8 cellular contexts compared by ENCODE assay signal in the genomic region with DNA sequence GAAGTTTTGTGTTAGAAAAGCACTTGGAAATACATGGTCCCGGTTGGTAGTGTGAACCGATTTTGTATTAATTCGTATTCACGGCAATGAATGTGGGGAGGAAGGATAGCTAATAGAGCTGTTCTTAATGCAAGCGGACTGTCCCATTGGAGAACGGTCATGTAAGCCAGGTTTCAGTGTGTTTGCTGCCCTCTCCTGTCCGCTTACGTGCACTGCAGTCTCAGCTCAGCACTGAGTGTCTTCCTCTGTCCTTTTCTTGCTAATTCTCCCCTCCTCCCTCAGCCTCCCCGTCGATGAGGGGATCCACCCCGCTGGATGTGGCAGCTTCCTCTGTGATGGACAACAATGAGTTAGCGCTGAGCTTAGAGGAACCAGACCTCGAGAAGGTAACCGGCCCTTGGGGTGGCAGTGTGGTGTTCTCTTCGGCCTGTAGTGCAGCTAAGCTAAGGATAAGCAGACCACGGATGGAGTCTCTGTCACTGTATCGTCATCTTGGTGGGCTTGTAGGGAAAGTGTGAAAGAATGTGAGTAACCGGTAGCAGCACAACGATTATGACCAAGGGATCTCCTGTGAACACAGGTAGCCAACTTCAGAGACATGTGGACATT.
DNase-seq lines count a peak whose midpoint lies in the region; ATAC-seq and TF ChIP-seq lines count a peak whose summit lies in the region.

No MANE protein-coding gene starts in this region.

- H3K79me1 ChIP-seq in mesendoderm (ENCODE audit: low read length): no peaks in the 10 kb centered on the region

- no peaks in the 10 kb centered on the region for H3K4me1 Mint-ChIP-seq in activated CD8-positive, alpha-beta T cell treated with anti-CD3 and anti-CD28 coated beads for 36 hours (ENCODE audit: low read depth)
- peaks cover 0 to 3% of the 10 kb centered on the region in 2 donors for H3K4me1 Mint-ChIP-seq in effector memory CD8-positive, alpha-beta T cell (ENCODE audit: low read depth in 2 of 2)

- H2BK120ac ChIP-seq in mesendoderm (ENCODE audit: low read depth, low read length): no peak overlapping the region

- intact Hi-C loops in activated CD8-positive, alpha-beta T cell treated with anti-CD3 and anti-CD28 coated beads for 36 hours (cut with micrococcal nuclease): loop anchor here (5.0 kb wide), 1 partner anchor 393 kb away; no protein-coding TSS in a partner anchor

- H3K36me3 Mint-ChIP-seq in activated CD8-positive, alpha-beta T cell treated with anti-CD3 and anti-CD28 coated beads for 36 hours (ENCODE audit: low read depth): no peaks in the 10 kb centered on the region
- H3K36me3 Mint-ChIP-seq in effector memory CD8-positive, alpha-beta T cell (ENCODE audit: insufficient read depth): peaks cover 3% of the 10 kb centered on the region

- H3K4me3 Mint-ChIP-seq in activated CD8-positive, alpha-beta T cell treated with anti-CD3 and anti-CD28 coated beads for 36 hours: no peak overlapping the region
- H3K4me3 Mint-ChIP-seq in effector memory CD8-positive, alpha-beta T cell: no peak overlapping the region

- H4K5ac ChIP-seq in mesendoderm (ENCODE audit: low read length): no peak overlapping the region

- no peak overlapping the region for H3K23ac ChIP-seq in mesendoderm (ENCODE audit: low read length)

- H3K56ac ChIP-seq in mesendoderm (ENCODE audit: low read length): peak overlapping the region; percentile 51

- no peak overlapping the region for H3K4ac ChIP-seq in mesendoderm (ENCODE audit: low read depth, low read length)

- no CpG with 5 or more reads among the region's 19 CpGs for WGBS in mesendoderm (ENCODE audit: extremely low coverage, insufficient coverage, low lambda C conversion rate)

- H3K27ac ChIP-seq in mesendoderm (ENCODE audit: low read depth, low read length): no peak overlapping the region

- POLR2A ChIA-PET in activated CD8-positive, alpha-beta T cell treated with anti-CD3 and anti-CD28 coated beads for 36 hours (lab: Charles Lee): interaction anchor here (1.4 kb wide), 1 partner anchor 159 kb away, joined by 3 read pairs; no protein-coding TSS in a partner anchor

- CTCF ChIA-PET in activated CD8-positive, alpha-beta T cell treated with anti-CD3 and anti-CD28 coated beads for 36 hours (lab: Charles Lee): interaction anchor here (0.6 to 2.8 kb wide), 43 partner anchors 8 to 1038 kb away, joined by 3 to 49 read pairs (median 5); no protein-coding TSS in a partner anchor

- no peak overlapping the region for H3K4me2 ChIP-seq in mesendoderm (ENCODE audit: low read length)

- TF ChIP-seq CTCF in GM12865 (IDR thresholded peaks at IDR 0.05; ENCODE audit: insufficient read depth, low read depth, low read length, missing control alignments): peak; percentile 94
- TF ChIP-seq CTCF in activated CD8-positive, alpha-beta T cell treated with anti-CD3 and anti-CD28 coated beads for 36 hours (IDR thresholded peaks at IDR 0.05): peak; percentile 90

- H3K27me3 ChIP-seq in mesendoderm (ENCODE audit: insufficient read depth, low read length, poor library complexity): no peaks in the 10 kb centered on the region

- H3K4me3 ChIP-seq in GM12865 (ENCODE audit: low read depth, low read length) (no peak overlapping the region), mesendoderm (ENCODE audit: low read length) (no peak overlapping the region)

- peaks cover 2% of the 10 kb centered on the region for H3K27me3 Mint-ChIP-seq in activated CD8-positive, alpha-beta T cell treated with anti-CD3 and anti-CD28 coated beads for 36 hours
- peaks cover 25 to 45% of the 10 kb centered on the region in 2 donors for H3K27me3 Mint-ChIP-seq in effector memory CD8-positive, alpha-beta T cell

- no peak overlapping the region for H4K8ac ChIP-seq in mesendoderm (ENCODE audit: low read depth, low read length)

- no peaks in the 10 kb centered on the region for H3K9me3 Mint-ChIP-seq in activated CD8-positive, alpha-beta T cell treated with anti-CD3 and anti-CD28 coated beads for 36 hours
- H3K9me3 Mint-ChIP-seq in effector memory CD8-positive, alpha-beta T cell: no peaks in the 10 kb centered on the region

- H3K18ac ChIP-seq in mesendoderm (ENCODE audit: low read length): no peak overlapping the region

- H3K27ac Mint-ChIP-seq in activated CD8-positive, alpha-beta T cell treated with anti-CD3 and anti-CD28 coated beads for 36 hours: no peak overlapping the region
- no peak overlapping the region for H3K27ac Mint-ChIP-seq in effector memory CD8-positive, alpha-beta T cell

- ATAC-seq in HG02884 (IDR thresholded peaks at IDR 0.05; ENCODE audit: unreplicated experiment): peak; percentile 47
- ATAC-seq in activated CD8-positive, alpha-beta T cell treated with anti-CD3 and anti-CD28 coated beads for 36 hours: peak; percentile 80
- ATAC-seq in effector memory CD8-positive, alpha-beta T cell (replicated peaks): peak; percentile 64
- ATAC-seq in GM19324 (IDR thresholded peaks at IDR 0.05; ENCODE audit: low FRiP score, unreplicated experiment): no peak

- no peak overlapping the region for H2BK5ac ChIP-seq in mesendoderm (ENCODE audit: low read length)

- DNase-seq in GM12865 (ENCODE audit: low read depth) (peak; percentile 80), NCI-H748 treated with DMSO at 0.1 percent for 48 hours (lab: John Stamatoyannopoulos, UW) (peak; percentile 34), mesendoderm (peak; percentile 91)
- DNase-seq in activated CD8-positive, alpha-beta T cell treated with anti-CD3 and anti-CD28 coated beads for 36 hours: peak; percentile 76
- peak; percentile 23 to 44 (median 28) for DNase-seq in effector memory CD8-positive, alpha-beta T cell
- peak; percentile 27 to 32 for DNase-seq in stimulated activated CD8-positive, alpha-beta memory T cell treated with anti-CD3 and anti-CD28 coated beads, Interleukin-15, amount 100 ng/mL, for 48 hours (ENCODE audit: low read depth in 2 of 2)

- H2AK5ac ChIP-seq in mesendoderm (ENCODE audit: low read length): no peak overlapping the region

- H3K9ac ChIP-seq in mesendoderm (ENCODE audit: low read length): no peak overlapping the region

- H3K79me2 ChIP-seq in mesendoderm (ENCODE audit: control insufficient read depth, insufficient read depth, low read length): no peaks in the 10 kb centered on the region

- no peaks in the 10 kb centered on the region for H3K36me3 ChIP-seq in mesendoderm (ENCODE audit: control insufficient read depth, insufficient read depth, low read length)

- peaks cover 3% of the 10 kb centered on the region for H3K4me1 ChIP-seq in mesendoderm (ENCODE audit: control insufficient read depth, low read depth, low read length)

- no peak overlapping the region for H2BK15ac ChIP-seq in mesendoderm (replicated peaks; ENCODE audit: low read depth)

Comparison
In these comparisons a context has a peak if more than half of its experiments do, and no peak if none do; other contexts are left out.
1. DNase-seq: peak in every context shown above with its lines; median percentile 91 in mesendoderm; 80 in GM12865; 76 in activated CD8-positive, alpha-beta T cell treated with anti-CD3 and anti-CD28 coated beads for 36 hours; 34 in NCI-H748 treated with DMSO at 0.1 percent for 48 hours; 30 in stimulated activated CD8-positive, alpha-beta memory T cell treated with anti-CD3 and anti-CD28 coated beads, Interleukin-15, amount 100 ng/mL, for 48 hours; 28 in effector memory CD8-positive, alpha-beta T cell.